8 cellular contexts compared by ENCODE assay signal in the genomic region with DNA sequence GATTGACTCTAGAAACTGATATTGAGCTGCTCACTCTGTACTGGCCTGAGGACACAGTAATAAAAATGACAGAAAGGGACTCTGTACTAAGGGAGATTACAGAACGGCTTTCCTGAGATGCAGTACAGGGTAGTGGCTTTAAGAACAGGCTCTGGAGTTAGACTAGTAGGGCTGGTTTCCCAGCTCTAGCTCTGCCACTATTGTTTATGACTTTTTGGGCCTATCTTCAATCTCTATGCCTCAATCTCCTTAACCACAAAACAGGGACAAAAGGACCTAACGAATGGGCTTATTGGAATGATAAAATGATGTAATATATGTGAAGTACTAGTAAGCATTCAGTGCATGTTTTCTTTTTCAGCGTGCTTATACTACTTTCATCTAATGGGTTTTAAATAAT. TPM values are rescaled to one million over a fixed set of nuclear protein-coding genes. Genes with fewer than 3 reads are reported as not detected.
DNase-seq lines count a peak whose midpoint lies in the region; ATAC-seq and TF ChIP-seq lines count a peak whose summit lies in the region.
"Had no signal": no experiment of that assay in that cellular context is flagged by ENCODE, and none has a peak within 500 bp of the region (broad histone marks: within the 10 kb centered on the region; RNA-seq: fewer than 3 reads in every experiment).

No MANE protein-coding gene starts in this region.

- H3K27ac Mint-ChIP-seq in activated CD8-positive, alpha-beta T cell treated with anti-CD3 and anti-CD28 coated beads for 36 hours: no peak overlapping the region
- peak overlapping the region in 1 of 9 donors; percentile 87 for H3K27ac Mint-ChIP-seq in naive thymus-derived CD4-positive, alpha-beta T cell

- H3K9ac ChIP-seq in ES-I3 (ENCODE audit: low read depth, low read length): peak overlapping the region; percentile 98

- no peaks in the 10 kb centered on the region for H3K9me3 Mint-ChIP-seq in activated CD8-positive, alpha-beta T cell treated with anti-CD3 and anti-CD28 coated beads for 36 hours
- H3K9me3 Mint-ChIP-seq in naive thymus-derived CD4-positive, alpha-beta T cell: peaks cover 0 to 4% (median 0%) of the 10 kb centered on the region in 11 donors

- no peak for TF ChIP-seq CTCF in activated CD8-positive, alpha-beta T cell treated with anti-CD3 and anti-CD28 coated beads for 36 hours (IDR thresholded peaks at IDR 0.05)

- DNase-seq in HuH-7 (ENCODE audit: low spot score) (peak; percentile 11), HK-2 (ENCODE audit: unreplicated experiment) (no peak)
- no peak for DNase-seq in activated CD8-positive, alpha-beta T cell treated with anti-CD3 and anti-CD28 coated beads for 36 hours
- DNase-seq in naive thymus-derived CD4-positive, alpha-beta T cell: no peak
- DNase-seq: hypothalamus had no signal

- POLR2A ChIA-PET in activated CD8-positive, alpha-beta T cell treated with anti-CD3 and anti-CD28 coated beads for 36 hours (lab: Charles Lee): no interaction called here
- POLR2A ChIA-PET in naive thymus-derived CD4-positive, alpha-beta T cell (lab: Charles Lee): no interaction called here

- H3K9me3 ChIP-seq in ES-I3 (ENCODE audit: control insufficient read depth, insufficient read depth, low read length): no peaks in the 10 kb centered on the region; the same call in 1 of the 2 replicates
- no peaks in the 10 kb centered on the region for H3K9me3 ChIP-seq in naive thymus-derived CD4-positive, alpha-beta T cell (ENCODE audit: control insufficient read depth in 2 of 3, low read length in 3 of 3)

- peak overlapping the region; percentile 83 for H3K4me3 Mint-ChIP-seq in activated CD8-positive, alpha-beta T cell treated with anti-CD3 and anti-CD28 coated beads for 36 hours
- peak overlapping the region; percentile 34 to 94 (median 81) for H3K4me3 Mint-ChIP-seq in naive thymus-derived CD4-positive, alpha-beta T cell

- intact Hi-C loops in activated CD8-positive, alpha-beta T cell treated with anti-CD3 and anti-CD28 coated beads for 36 hours (cut with micrococcal nuclease): no loop called here
- intact Hi-C loops in naive thymus-derived CD4-positive, alpha-beta T cell (cut with micrococcal nuclease): loop anchor here in 1 of 2 donors (5.0 to 10.0 kb wide), 3 partner anchors 1709 to 1917 kb away; partner anchors contain the start of genes ANKRD13C, CTH and LRRC40

- no peak overlapping the region for H3K4me3 ChIP-seq in naive thymus-derived CD4-positive, alpha-beta T cell (ENCODE audit: low read length)

- peaks cover 3% of the 10 kb centered on the region; the same call in 1 of the 2 replicates for H3K36me3 ChIP-seq in ES-I3 (ENCODE audit: insufficient read depth, low read length)
- H3K36me3 ChIP-seq in naive thymus-derived CD4-positive, alpha-beta T cell (ENCODE audit: control insufficient read depth in 2 of 3, insufficient read depth in 3 of 3, low read length in 3 of 3): no peaks in the 10 kb centered on the region

- H3K27me3 Mint-ChIP-seq in activated CD8-positive, alpha-beta T cell treated with anti-CD3 and anti-CD28 coated beads for 36 hours: peaks cover 27% of the 10 kb centered on the region
- peaks cover 20 to 28% (median 25%) of the 10 kb centered on the region in 5 donors for H3K27me3 Mint-ChIP-seq in naive thymus-derived CD4-positive, alpha-beta T cell

- CTCF ChIA-PET in activated CD8-positive, alpha-beta T cell treated with anti-CD3 and anti-CD28 coated beads for 36 hours (lab: Charles Lee): no interaction called here
- CTCF ChIA-PET in naive thymus-derived CD4-positive, alpha-beta T cell (lab: Charles Lee): no interaction called here

- H3K4me1 Mint-ChIP-seq in activated CD8-positive, alpha-beta T cell treated with anti-CD3 and anti-CD28 coated beads for 36 hours (ENCODE audit: low read depth): peaks cover 9% of the 10 kb centered on the region
- H3K4me1 Mint-ChIP-seq in naive thymus-derived CD4-positive, alpha-beta T cell: peaks cover 0 to 44% (median 13%) of the 10 kb centered on the region in 7 donors

- no peak overlapping the region for H3K27ac ChIP-seq in naive thymus-derived CD4-positive, alpha-beta T cell (ENCODE audit: low read depth, low read length)

- no peak for ATAC-seq in activated CD8-positive, alpha-beta T cell treated with anti-CD3 and anti-CD28 coated beads for 36 hours
- ATAC-seq in naive thymus-derived CD4-positive, alpha-beta T cell: no peak
- ATAC-seq in GM19452 (IDR thresholded peaks at IDR 0.05; ENCODE audit: unreplicated experiment) (no peak), HG03196 (IDR thresholded peaks at IDR 0.05; ENCODE audit: unreplicated experiment) (no peak)

- H3K4me1 ChIP-seq in ES-I3 (ENCODE audit: insufficient read depth, low read length): peaks cover 5% of the 10 kb centered on the region; the same call in 1 of the 2 replicates
- H3K4me1 ChIP-seq in naive thymus-derived CD4-positive, alpha-beta T cell (ENCODE audit: control insufficient read depth in 2 of 2, insufficient read depth in 2 of 2, low read length in 2 of 2): peaks cover 0 to 5% of the 10 kb centered on the region in 2 donors

- H3K36me3 Mint-ChIP-seq in activated CD8-positive, alpha-beta T cell treated with anti-CD3 and anti-CD28 coated beads for 36 hours (ENCODE audit: low read depth): peaks cover 8% of the 10 kb centered on the region
- H3K36me3 Mint-ChIP-seq in naive thymus-derived CD4-positive, alpha-beta T cell: peaks cover 0 to 15% (median 0%) of the 10 kb centered on the region in 5 donors

- H3K27me3 ChIP-seq in naive thymus-derived CD4-positive, alpha-beta T cell (ENCODE audit: control insufficient read depth in 2 of 2, insufficient read depth in 2 of 2, low read length in 2 of 2): no peaks in the 10 kb centered on the region

RNA-seq across cellular contexts. Expression of gene DEPDC1, which starts 1.4 kb away (rescaled TPM):
- 10 to 100 TPM; 15.7 to 16.0 TPM for total RNA-seq in activated CD8-positive, alpha-beta T cell treated with anti-CD3 and anti-CD28 coated beads for 36 hours
- 10 to 100 TPM in 1 of 5 experiments, under 1 TPM in 2, not detected in 2; 0.13 to 12.6 (median 0.24) TPM for total RNA-seq in naive thymus-derived CD4-positive, alpha-beta T cell
- polyA plus RNA-seq in naive thymus-derived CD4-positive, alpha-beta T cell: not detected

RNA-seq across cellular contexts. Expression of gene RPE65, which starts 45.8 kb away (rescaled TPM):
- total RNA-seq in activated CD8-positive, alpha-beta T cell treated with anti-CD3 and anti-CD28 coated beads for 36 hours: not detected
- not detected for total RNA-seq in naive thymus-derived CD4-positive, alpha-beta T cell
- not detected for polyA plus RNA-seq in naive thymus-derived CD4-positive, alpha-beta T cell
